ENCODE assay signal across 8 cellular contexts in genomic region chr9:136483589-136484152, GRCh38.
DNase-seq lines count a peak whose midpoint lies in the region; ATAC-seq, FAIRE-seq and TF ChIP-seq lines count a peak whose summit lies in the region.

No MANE protein-coding gene starts in this region.

- no peak for FAIRE-seq in D721Med (lab: Jason Lieb, UNC)

- peak overlapping the region; percentile 55 for H3K4me3 ChIP-seq in NT2/D1 (ENCODE audit: insufficient read length, low read depth)

- peak overlapping the region; percentile 87 for H3K9ac ChIP-seq in NT2/D1 (ENCODE audit: insufficient read length, low read depth)

- DNase-seq in D721Med (ENCODE audit: insufficient read length, low spot score) (peak; percentile 79), HUDEP-2 (lab: John Stamatoyannopoulos, UW; ENCODE audit: unreplicated experiment in 76 of 76) (peak in 73 of 76 experiments; percentile 47 to 97 (median 87)), NT2/D1 (ENCODE audit: low read depth, low spot score) (peak; percentile 80), epidermal melanocyte (ENCODE audit: insufficient read length, low spot score) (peak; percentile 88), middle frontal gyrus (ENCODE audit: extremely low spot score, low spot score) (peak; percentile 88)
- DNase-seq in activated CD8-positive, alpha-beta memory T cell treated with anti-CD3 and anti-CD28 coated beads, Interleukin-2, amount 50 U/mL, for 48 hours: peak; percentile 99
- peak; percentile 92 to 93 for DNase-seq in stimulated activated CD8-positive, alpha-beta memory T cell treated with anti-CD3 and anti-CD28 coated beads, Interleukin-2, amount 100 ng/mL, for 1 hour (ENCODE audit: low read depth in 2 of 2)

- peak; percentile 53 for ATAC-seq in GM21423 (IDR thresholded peaks at IDR 0.05; ENCODE audit: unreplicated experiment)

- H3K36me3 ChIP-seq in NT2/D1 (ENCODE audit: insufficient read depth, insufficient read length, low read length): peaks cover 16% of the 10 kb centered on the region

- H3K9me3 ChIP-seq in NT2/D1 (ENCODE audit: insufficient read depth, low read length): no peaks in the 10 kb centered on the region

- H3K4me1 ChIP-seq in NT2/D1 (ENCODE audit: insufficient read depth, insufficient read length): peaks cover 19% of the 10 kb centered on the region

- no peaks in the 10 kb centered on the region for H3K27me3 ChIP-seq in NT2/D1 (ENCODE audit: insufficient read depth, insufficient read length)

- TF ChIP-seq CTCF in D721Med (IDR thresholded peaks at IDR 0.05; ENCODE audit: insufficient read depth, missing control alignments): no peak

Comparison
In these comparisons a context has a peak if more than half of its experiments do, and no peak if none do; other contexts are left out.
1. Peak in every context shown above with its lines: DNase-seq, ATAC-seq and H3K4me3 ChIP-seq.